In the genomic region with DNA sequence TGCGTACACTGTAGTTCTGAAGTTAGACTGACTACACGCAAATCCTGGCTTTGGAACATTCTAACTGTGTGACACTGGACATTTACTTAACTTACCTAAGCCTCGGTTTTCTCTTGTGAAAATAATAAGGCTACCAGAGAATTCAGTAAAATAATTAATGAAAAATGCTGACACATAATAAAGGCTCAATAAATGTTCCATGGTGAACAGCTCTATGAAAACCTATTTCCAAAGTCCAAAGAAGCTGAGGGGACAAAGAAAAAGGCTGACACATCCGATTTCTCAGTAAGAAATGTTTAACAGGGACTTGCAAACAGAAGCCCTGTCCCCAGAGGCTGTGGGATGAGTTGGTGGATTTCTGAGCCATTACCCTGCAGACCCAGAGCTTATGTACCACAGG, we compare ENCODE assay signal across 29 cellular contexts.
"Had no signal": no experiment of that assay in that cellular context is flagged by ENCODE, and none has a peak within 500 bp of the region (broad histone marks: within the 10 kb centered on the region; RNA-seq: fewer than 3 reads in every experiment).

No MANE protein-coding gene starts in this region.

- H3K4me3 Mint-ChIP-seq: activated CD8-positive, alpha-beta T cell treated with anti-CD3 and anti-CD28 coated beads, Interleukin-2, amount 10 ng/mL, durations not matched to agents 7 days and 5 days; activated naive CD4-positive, alpha-beta T cell treated with anti-CD3 and anti-CD28 coated beads for 36 hours; activated naive CD8-positive, alpha-beta T cell; activated T-helper 17 cell treated with anti-CD3 and anti-CD28 coated beads, Interleukin-2, amount 50 U/mL, for 72 hours; brain; central memory CD8-positive, alpha-beta T cell; T-helper 17 cell; WTC11 had no signal

- H3K27ac Mint-ChIP-seq: activated CD8-positive, alpha-beta T cell treated with anti-CD3 and anti-CD28 coated beads, Interleukin-2, amount 10 ng/mL, durations not matched to agents 7 days and 5 days; activated naive CD4-positive, alpha-beta T cell treated with anti-CD3 and anti-CD28 coated beads for 36 hours; activated naive CD8-positive, alpha-beta T cell; activated T-helper 17 cell treated with anti-CD3 and anti-CD28 coated beads, Interleukin-2, amount 50 U/mL, for 72 hours; brain; T-helper 17 cell; WTC11 had no signal

- H3K36me3 Mint-ChIP-seq: activated naive CD8-positive, alpha-beta T cell; brain; WTC11 had no signal

- FAIRE-seq: astrocyte, RCC 7860 had no signal

- ATAC-seq: activated CD8-positive, alpha-beta T cell treated with anti-CD3 and anti-CD28 coated beads, Interleukin-2, amount 10 ng/mL, durations not matched to agents 7 days and 5 days; T-helper 17 cell had no signal

- H3K9me3 Mint-ChIP-seq: activated naive CD4-positive, alpha-beta T cell treated with anti-CD3 and anti-CD28 coated beads for 36 hours; central memory CD8-positive, alpha-beta T cell; WTC11 had no signal

- H3K4me1 Mint-ChIP-seq: brain; central memory CD8-positive, alpha-beta T cell; T-helper 17 cell had no signal

- DNase-seq: activated CD4-positive, alpha-beta T cell treated with anti-CD3 and anti-CD28 coated beads for 48 hours; activated CD4-positive, alpha-beta T cell treated with anti-CD3 and anti-CD28 coated beads, Interleukin-2, amount 50 U/mL, for 4 hours; activated CD4-positive, CD25-positive, alpha-beta regulatory T cell treated with anti-CD3 and anti-CD28 coated beads, Interleukin-2, amount 50 U/mL, for 72 hours; activated gamma-delta T cell; activated naive CD4-positive, alpha-beta T cell treated with anti-CD3 and anti-CD28 coated beads for 36 hours; activated T-cell treated with anti-CD3 and anti-CD28 coated beads, Interleukin-2, amount 50 U/mL, for 48 hours; amygdala; Kasumi-1; KBM-7; NCI-H1092; NCI-H1417 treated with DMSO at 0.1 percent for 48 hours; NCI-H1694 treated with DMSO at 0.1 percent for 48 hours; NCI-H2029 treated with DMSO at 0.1 percent for 48 hours; NCI-H345; NCI-H510A; NCI-H526 treated with DMSO at 0.1 percent for 48 hours; NK-92 treated with Interleukin-12 subunit alpha and Interleukin-12 subunit beta, amount 100 ng/mL, for 24 hours; OCI-M1; SIG-M5; T-helper 17 cell; T-helper 9 cell had no signal
